In the genomic region with DNA sequence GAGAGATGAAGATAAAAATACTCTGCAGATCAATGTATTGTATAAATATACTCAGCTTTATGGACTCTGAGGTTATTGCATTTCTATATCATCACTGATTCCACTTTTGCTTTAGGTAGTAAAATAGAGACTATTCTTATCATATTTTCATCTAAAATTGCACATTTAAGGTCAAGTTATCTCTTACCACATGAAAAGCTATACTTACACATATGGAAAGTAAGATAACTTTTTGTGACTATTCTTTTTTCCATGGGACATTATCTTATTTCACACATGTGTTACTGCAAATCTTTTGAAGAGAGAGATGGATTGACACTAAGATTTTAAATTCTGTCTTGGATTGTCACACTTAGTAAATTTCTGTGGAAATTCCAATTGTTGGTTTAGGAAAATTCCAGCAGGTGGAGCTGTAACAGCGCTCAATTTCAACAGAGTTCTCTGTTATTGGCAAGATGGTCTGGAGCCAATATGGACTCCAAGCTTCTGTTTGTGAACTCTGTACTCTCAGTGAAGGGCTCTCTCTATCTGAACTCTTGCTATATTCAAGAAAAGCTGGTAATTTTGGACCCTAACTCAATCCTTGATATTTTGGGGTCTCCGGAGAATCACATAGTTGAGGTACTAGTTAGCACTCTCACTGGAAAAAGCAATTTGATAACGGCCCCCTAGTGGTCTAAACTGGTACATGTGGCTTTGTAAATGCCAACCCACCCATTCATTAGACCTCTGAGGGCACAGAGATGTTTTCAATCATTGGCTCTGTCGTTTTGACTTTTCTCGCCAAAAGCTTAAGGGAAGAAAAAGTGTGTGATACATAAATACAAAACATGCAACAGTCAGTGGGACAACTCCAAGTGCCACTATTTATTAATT, we compare ENCODE assay signal across 8 cellular contexts.
A peak's percentile ranks its signal among the peaks of the same experiment; 100 is the strongest.
DNase-seq lines count a peak whose midpoint lies in the region; ATAC-seq and TF ChIP-seq lines count a peak whose summit lies in the region.

No MANE protein-coding gene starts in this region.

- DNase-seq in NCI-H345 (lab: John Stamatoyannopoulos, UW) (peak; percentile 55), dedifferentiated amniotic fluid mesenchymal stem cell (ENCODE audit: extremely low spot score) (peak; percentile 79), lower lobe of right lung (no peak)
- DNase-seq in activated CD4-positive, CD25-positive, alpha-beta regulatory T cell treated with anti-CD3 and anti-CD28 coated beads, Interleukin-2, amount 50 U/mL, for 16 hours (ENCODE audit: low read depth, low spot score) = peak; percentile 39
- peak; percentile 15 to 27 for DNase-seq in stimulated activated CD8-positive, alpha-beta memory T cell treated with anti-CD3 and anti-CD28 coated beads, Interleukin-2, amount 100 ng/mL, for 1 hour (ENCODE audit: low read depth in 2 of 2)

- H4K20me1 ChIP-seq in BLaER1 = no peaks in the 10 kb centered on the region

- H3K36me3 ChIP-seq in BLaER1 (no peaks in the 10 kb centered on the region), lower lobe of right lung (no peaks in the 10 kb centered on the region)

- H3K9me3 ChIP-seq in BLaER1 (no peaks in the 10 kb centered on the region), lower lobe of right lung (no peaks in the 10 kb centered on the region)

- no peaks in the 10 kb centered on the region for H3K27me3 ChIP-seq in BLaER1
- no peaks in the 10 kb centered on the region for H3K27me3 ChIP-seq in lower lobe of right lung (ENCODE audit: low read depth)

- ATAC-seq in GM19025 (IDR thresholded peaks at IDR 0.05; ENCODE audit: low read depth, unreplicated experiment) (peak; percentile 48), HG03175 (IDR thresholded peaks at IDR 0.05; ENCODE audit: unreplicated experiment) (peak; percentile 87), lower lobe of right lung (peak; percentile 87 to 94)

- intact Hi-C loops in lower lobe of right lung (cut with DNase I) = loop anchor here (10.0 kb wide), 1 partner anchor 677 kb away; no protein-coding TSS in a partner anchor

- H3K27ac ChIP-seq in BLaER1 (no peak overlapping the region), lower lobe of right lung (no peak overlapping the region)

- H3K4me3 ChIP-seq in BLaER1 (no peak overlapping the region), lower lobe of right lung (peak overlapping the region; percentile 20)

- H3K4me1 ChIP-seq in BLaER1 = no peaks in the 10 kb centered on the region
- H3K4me1 ChIP-seq in lower lobe of right lung = no peaks in the 10 kb centered on the region

- 0 out of 2 replicates have a peak overlapping the region, but pooled peaks have one; percentile 7 for H3K4me2 ChIP-seq in BLaER1

- H3K9ac ChIP-seq in BLaER1 = no peak overlapping the region

- TF ChIP-seq CTCF in lower lobe of right lung (IDR thresholded peaks at IDR 0.05) = peak; percentile 79
